ENCODE assay signal across 1 cellular context in the genomic region with DNA sequence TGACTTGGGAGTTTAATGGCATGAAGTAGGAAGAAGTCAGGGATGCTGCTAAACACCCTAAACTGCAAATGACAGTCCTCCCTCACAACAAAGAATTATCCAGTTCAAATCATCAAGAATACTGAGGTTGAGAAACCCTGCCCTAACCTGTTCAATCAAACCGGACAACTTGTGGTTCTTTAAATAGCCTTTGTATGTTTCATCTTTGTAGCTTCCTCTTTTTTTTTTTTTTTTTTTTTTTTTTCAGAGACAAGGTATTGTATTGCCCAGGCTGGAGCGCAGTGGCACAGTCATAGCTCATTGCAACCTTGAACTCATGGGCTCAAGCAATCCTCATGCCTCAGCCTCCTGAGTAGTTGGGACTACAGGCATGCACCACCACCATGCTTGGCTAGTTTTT.
TF ChIP-seq lines count a peak whose summit lies in the region.

No MANE protein-coding gene starts in this region.

TF ChIP-seq in SK-N-SH, 30 proteins besides CTCF, POLR2A, EP300 and RAD21 (continued from another document):
- TF ChIP-seq GABPA (IDR thresholded peaks at IDR 0.05; ENCODE audit: low read depth), result no peak
